ENCODE assay signal across 8 cellular contexts in the genomic region with DNA sequence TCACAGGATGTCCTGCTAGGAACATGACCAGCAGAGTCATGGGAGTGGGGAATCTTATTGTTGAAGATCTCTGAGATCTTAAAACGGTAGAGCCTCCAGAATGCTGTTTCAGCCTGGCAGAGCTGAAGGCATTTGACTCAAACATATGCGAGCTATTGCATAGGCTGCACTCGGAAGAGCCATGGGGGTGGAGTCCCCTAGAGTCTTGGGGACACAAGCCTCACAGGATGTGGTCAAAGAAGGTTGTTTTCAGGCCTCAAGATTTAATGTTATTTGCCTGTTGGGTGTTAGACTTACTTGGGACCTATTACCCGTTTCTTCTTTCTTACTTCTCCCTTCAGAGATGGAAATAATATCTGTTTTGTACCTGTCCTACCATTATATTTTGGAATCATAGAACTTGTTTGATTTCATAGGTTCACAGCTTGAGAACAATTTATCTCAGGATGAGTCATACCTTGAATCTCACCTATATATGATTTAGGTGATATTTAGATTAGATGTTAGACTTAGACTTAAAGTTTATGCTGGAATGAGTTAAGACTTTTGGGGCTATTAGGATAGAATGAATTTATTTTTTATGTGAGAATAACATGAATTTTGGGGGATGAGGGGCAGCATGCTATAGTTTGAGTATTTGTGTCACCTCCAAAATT.
DNase-seq lines count a peak whose midpoint lies in the region; ATAC-seq, FAIRE-seq and TF ChIP-seq lines count a peak whose summit lies in the region.

No MANE protein-coding gene starts in this region.

- TF ChIP-seq CTCF in OCI-LY3 (IDR thresholded peaks at IDR 0.05; ENCODE audit: low read depth, low read length): no peak
- TF ChIP-seq CTCF in H1 (IDR thresholded peaks at IDR 0.05; ENCODE audit: control extremely low read depth in 1 of 3, insufficient read depth in 1 of 3, low read depth in 1 of 3, low read length in 3 of 3): no peak
- TF ChIP-seq CTCF in tibial nerve (IDR thresholded peaks at IDR 0.05): no peak

- WGBS in H1 (ENCODE audit: extremely low coverage in 1 of 2, insufficient coverage in 1 of 2, insufficient read length in 1 of 2, insufficient replicate concordance in 2 of 2, low coverage in 1 of 2, low lambda C conversion rate in 2 of 2, missing lambda C conversion rate in 1 of 2), 2 experiments: 77% methylated on average over 4 of the region's 4 CpGs; no CpG with 5 or more reads in 1 of the 2 experiments
- 81 to 86% methylated on average over 4 of the region's 4 CpGs for WGBS in tibial nerve, 2 donors

- peak; percentile 88 for ATAC-seq in GM18861 (IDR thresholded peaks at IDR 0.05; ENCODE audit: unreplicated experiment)
- ATAC-seq in HG02623 (IDR thresholded peaks at IDR 0.05; ENCODE audit: unreplicated experiment): peak; percentile 94

- H3K9ac ChIP-seq in OCI-LY3 (ENCODE audit: low read length) (peak overlapping the region; percentile 74), H1 (replicated peaks in 1 of 4; ENCODE audit: extremely low read depth in 1 of 4, low read depth in 3 of 4, low read length in 3 of 4) (no peak overlapping the region)

- no peak overlapping the region for H4K5ac ChIP-seq in H1 (ENCODE audit: insufficient read length, low read depth, low read length)

- H2BK20ac ChIP-seq in H1 (ENCODE audit: low read length): no peak overlapping the region

- H3K27me3 ChIP-seq in OCI-LY3 (ENCODE audit: low read depth, low read length) (no peaks in the 10 kb centered on the region), H1 (replicated peaks in 1 of 4; ENCODE audit: control insufficient read depth in 3 of 4, extremely low read depth in 1 of 4, insufficient read depth in 3 of 4, low read length in 3 of 4) (no peaks in the 10 kb centered on the region), tibial nerve (no peaks in the 10 kb centered on the region)

- no peak overlapping the region; the same call in 1 of the 2 replicates for H2AFZ ChIP-seq in OCI-LY3 (ENCODE audit: low read depth, low read length)
- peak overlapping the region; percentile 42; the same call in 1 of the 2 replicates for H2AFZ ChIP-seq in H1 (ENCODE audit: low read length)

- H3K23ac ChIP-seq in H1 (ENCODE audit: insufficient read length): no peak overlapping the region

- TF ChIP-seq POLR2A in H1 (IDR thresholded peaks at IDR 0.05; ENCODE audit: control extremely low read depth in 1 of 2, low read depth in 2 of 2, low read length in 2 of 2) (no peak), tibial nerve (IDR thresholded peaks at IDR 0.05) (no peak)

- H4K20me1 ChIP-seq in OCI-LY3 (ENCODE audit: insufficient read depth, low read length): no peaks in the 10 kb centered on the region
- no peaks in the 10 kb centered on the region for H4K20me1 ChIP-seq in H1 (replicated peaks in 1 of 2; ENCODE audit: control insufficient read depth in 1 of 2, insufficient read depth in 2 of 2, low read length in 2 of 2)

- H2BK5ac ChIP-seq in H1 (ENCODE audit: low read depth, low read length): no peak overlapping the region

- H4K91ac ChIP-seq in H1 (replicated peaks; ENCODE audit: insufficient read length, low read length): no peak overlapping the region

- no peak for FAIRE-seq in H1 (lab: Jason Lieb, UNC)

- H2BK12ac ChIP-seq in H1 (ENCODE audit: low read depth, low read length): no peak overlapping the region

- peaks cover 84% of the 10 kb centered on the region for H3K4me1 ChIP-seq in OCI-LY3 (ENCODE audit: low read length)
- H3K4me1 ChIP-seq in H1 (replicated peaks in 1 of 4; ENCODE audit: control insufficient read depth in 3 of 4, insufficient read depth in 4 of 4, low read length in 3 of 4): peaks cover 0 to 4% (median 0%) of the 10 kb centered on the region in 4 experiments; a peak in 2 of 7 replicates
- peaks cover 0 to 13% (median 5%) of the 10 kb centered on the region in 4 donors for H3K4me1 ChIP-seq in tibial nerve

- H3K27ac ChIP-seq in OCI-LY3 (ENCODE audit: low read length) (peak overlapping the region; percentile 94), H1 (ENCODE audit: low read depth, low read length) (no peak overlapping the region), caudate nucleus (ENCODE audit: low read depth, low read length) (no peak overlapping the region), tibial nerve (peak overlapping the region in 1 of 4 donors; percentile 71)

- H3K23me2 ChIP-seq in H1 (ENCODE audit: low read depth, low read length): no peaks in the 10 kb centered on the region

- TF ChIP-seq EP300 in H1 (IDR thresholded peaks at IDR 0.05; ENCODE audit: borderline replicate concordance in 1 of 2, low read depth in 2 of 2, low read length in 2 of 2) (no peak), tibial nerve (IDR thresholded peaks at IDR 0.05) (no peak)

- H3K79me2 ChIP-seq in OCI-LY3 (ENCODE audit: low read length): no peaks in the 10 kb centered on the region
- H3K79me2 ChIP-seq in H1 (ENCODE audit: control insufficient read depth in 1 of 2, insufficient read depth in 2 of 2, low read length in 2 of 2): no peaks in the 10 kb centered on the region

- H3K18ac ChIP-seq in H1 (ENCODE audit: extremely low read depth, low read length): no peak overlapping the region

- H3K4me2 ChIP-seq in OCI-LY3 (ENCODE audit: low read length): peak overlapping the region; percentile 89
- no peak overlapping the region for H3K4me2 ChIP-seq in H1 (ENCODE audit: insufficient read depth in 1 of 2, low read depth in 2 of 2, low read length in 2 of 2)

- H3K4me3 ChIP-seq in OCI-LY3 (ENCODE audit: low read length): peak overlapping the region; percentile 67
- H3K4me3 ChIP-seq in H1 (ENCODE audit: extremely low read depth in 1 of 4, insufficient read depth in 2 of 4, low read depth in 3 of 4, low read length in 4 of 4): no peak overlapping the region
- H3K4me3 ChIP-seq in tibial nerve: no peak overlapping the region

- no peak overlapping the region for H3K14ac ChIP-seq in H1 (ENCODE audit: insufficient read length)

- no peak overlapping the region for H2AK5ac ChIP-seq in H1 (ENCODE audit: low read depth, low read length)

- H4K8ac ChIP-seq in H1 (ENCODE audit: extremely low read depth, insufficient read depth, low read length): no peak overlapping the region

- no peak overlapping the region for H3K4ac ChIP-seq in H1 (replicated peaks; ENCODE audit: insufficient read length, low read depth, low read length)

- H3K36me3 ChIP-seq in OCI-LY3 (replicated peaks; ENCODE audit: low read depth, low read length): no peaks in the 10 kb centered on the region
- no peaks in the 10 kb centered on the region for H3K36me3 ChIP-seq in H1 (ENCODE audit: control insufficient read depth in 2 of 4, insufficient read depth in 4 of 4, low read length in 3 of 4)
- H3K36me3 ChIP-seq in tibial nerve: no peaks in the 10 kb centered on the region

- POLR2A ChIA-PET in H1 (lab: Charles Lee; ENCODE audit: partially characterized antibody): no interaction called here

- no peaks in the 10 kb centered on the region for H3K79me1 ChIP-seq in H1 (ENCODE audit: low read depth, low read length)

- CTCF ChIA-PET in H1 (lab: Charles Lee; ENCODE audit: partially characterized antibody): no interaction called here

- DNase-seq in H1 (ENCODE audit: low read depth in 1 of 2, low spot score in 2 of 2) (no peak), caudate nucleus (lab: John Stamatoyannopoulos, UW) (no peak), AG08396 (ENCODE audit: low spot score) (no peak), tibial nerve (ENCODE audit: low spot score in 2 of 2) (no peak), NCI-H82 (lab: John Stamatoyannopoulos, UW) (no peak)

- H2BK120ac ChIP-seq in H1 (replicated peaks; ENCODE audit: low read depth, low read length): no peak overlapping the region

- no peak for TF ChIP-seq RAD21 in H1 (IDR thresholded peaks at IDR 0.05 in 1 of 2, conservative IDR thresholded peaks at IDR 0.05 in 1 of 2; ENCODE audit: low read depth in 2 of 2, low read length in 2 of 2)

- H3K9me3 ChIP-seq in OCI-LY3 (ENCODE audit: insufficient read depth, low read length): no peaks in the 10 kb centered on the region
- H3K9me3 ChIP-seq in H1 (ENCODE audit: insufficient read depth in 2 of 2, low read depth in 1 of 2, low read length in 1 of 2): no peaks in the 10 kb centered on the region
- H3K9me3 ChIP-seq in tibial nerve: no peaks in the 10 kb centered on the region

- H3K56ac ChIP-seq in H1 (replicated peaks; ENCODE audit: insufficient read length, low read depth, low read length): no peak overlapping the region

- 0 out of 2 replicates have a peak overlapping the region, but pooled peaks have one; percentile 32 for H2BK15ac ChIP-seq in H1 (ENCODE audit: low read length)

TF ChIP-seq in H1, 55 proteins besides CTCF, POLR2A, EP300 and RAD21:
- no peak for TF ChIP-seq GABPA (IDR thresholded peaks at IDR 0.05; ENCODE audit: borderline replicate concordance, insufficient read depth, low read length)
- TF ChIP-seq, protein P1, sequence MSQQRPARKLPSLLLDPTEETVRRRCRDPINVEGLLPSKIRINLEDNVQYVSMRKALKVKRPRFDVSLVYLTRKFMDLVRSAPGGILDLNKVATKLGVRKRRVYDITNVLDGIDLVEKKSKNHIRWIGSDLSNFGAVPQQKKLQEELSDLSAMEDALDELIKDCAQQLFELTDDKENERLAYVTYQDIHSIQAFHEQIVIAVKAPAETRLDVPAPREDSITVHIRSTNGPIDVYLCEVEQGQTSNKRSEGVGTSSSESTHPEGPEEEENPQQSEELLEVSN (IDR thresholded peaks at IDR 0.05): no peak
- no peak for TF ChIP-seq PHF8 (conservative IDR thresholded peaks at IDR 0.05; ENCODE audit: low read depth, low read length)
- TF ChIP-seq MAFK (IDR thresholded peaks at IDR 0.05; ENCODE audit: low read depth, low read length): no peak
- no peak for TF ChIP-seq BCL11A (IDR thresholded peaks at IDR 0.05; ENCODE audit: low read depth in 2 of 2, low read length in 2 of 2)
- TF ChIP-seq ASH2L (IDR thresholded peaks at IDR 0.05; ENCODE audit: low read length): no peak
- TF ChIP-seq, protein P2, sequence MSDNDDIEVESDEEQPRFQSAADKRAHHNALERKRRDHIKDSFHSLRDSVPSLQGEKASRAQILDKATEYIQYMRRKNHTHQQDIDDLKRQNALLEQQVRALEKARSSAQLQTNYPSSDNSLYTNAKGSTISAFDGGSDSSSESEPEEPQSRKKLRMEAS (IDR thresholded peaks at IDR 0.05): no peak
